9 cellular contexts compared by ENCODE assay signal in genomic region chr13:43087960-43088580, GRCh38.
DNase-seq lines count a peak whose midpoint lies in the region; ATAC-seq, FAIRE-seq and TF ChIP-seq lines count a peak whose summit lies in the region.
"Had no signal": no experiment of that assay in that cellular context is flagged by ENCODE, and none has a peak within 500 bp of the region (broad histone marks: within the 10 kb centered on the region; RNA-seq: fewer than 3 reads in every experiment).

No MANE protein-coding gene starts in this region.

- H3K9me3 Mint-ChIP-seq in astrocyte (ENCODE audit: unreplicated experiment) (peaks cover 6% of the 10 kb centered on the region), Caco-2 (ENCODE audit: unreplicated experiment) (no peaks in the 10 kb centered on the region)

- no peak overlapping the region for H3K27ac ChIP-seq in AG04450 (ENCODE audit: low read depth, low read length)
- no peak overlapping the region for H3K27ac ChIP-seq in astrocyte (ENCODE audit: low read depth, low read length)
- no peak overlapping the region for H3K27ac ChIP-seq in caudate nucleus (ENCODE audit: low read depth, low read length)

- H3K36me3 Mint-ChIP-seq in astrocyte (ENCODE audit: low read depth, unreplicated experiment) (peaks cover 6% of the 10 kb centered on the region), Caco-2 (ENCODE audit: insufficient read depth, unreplicated experiment) (peaks cover 96% of the 10 kb centered on the region)

- CTCF ChIA-PET in AG04450 (lab: Charles Lee) (interaction anchor here (0.8 to 7.3 kb wide), 3 partner anchors 182 to 716 kb away, joined by 3 to 62 read pairs (median 5); no protein-coding TSS in a partner anchor), Caco-2 (lab: Charles Lee) (interaction anchor here (1.1 kb wide), 1 partner anchor 12 kb away, joined by 3 read pairs; no protein-coding TSS in a partner anchor)

- no peak for FAIRE-seq in astrocyte (lab: Jason Lieb, UNC)

- no peaks in the 10 kb centered on the region for H3K79me2 ChIP-seq in astrocyte (ENCODE audit: insufficient read depth, low read length)

- H3K4me3 ChIP-seq in AG04450 (ENCODE audit: low read depth, low read length) (peak overlapping the region; percentile 5; the same call in 1 of the 2 replicates), astrocyte (ENCODE audit: insufficient read depth, low read depth, low read length) (no peak overlapping the region), mononuclear cell (ENCODE audit: low read length) (peak overlapping the region; percentile 38), Caco-2 (ENCODE audit: low read depth, low read length) (no peak overlapping the region)

- no peak for TF ChIP-seq CTCF in AG04450 (IDR thresholded peaks at IDR 0.05; ENCODE audit: low read depth, low read length)
- TF ChIP-seq CTCF in astrocyte (IDR thresholded peaks at IDR 0.05; ENCODE audit: insufficient read depth, low read depth, low read length), result no peak
- no peak for TF ChIP-seq CTCF in Caco-2 (IDR thresholded peaks at IDR 0.05; ENCODE audit: insufficient read depth in 1 of 2, low read depth in 1 of 2, low read length in 1 of 2, severe bottlenecking in 1 of 2, unreplicated experiment in 1 of 2)

- H3K4me1 ChIP-seq in astrocyte (ENCODE audit: insufficient read depth, low read length) (no peaks in the 10 kb centered on the region), mononuclear cell (ENCODE audit: insufficient read depth, low read length) (no peaks in the 10 kb centered on the region), Caco-2 (no peaks in the 10 kb centered on the region)

- no peak overlapping the region for H3K9ac ChIP-seq in astrocyte (ENCODE audit: low read length)

- no peaks in the 10 kb centered on the region for H3K27me3 Mint-ChIP-seq in astrocyte (ENCODE audit: low read depth, unreplicated experiment)
- H3K27me3 Mint-ChIP-seq in Caco-2 (ENCODE audit: insufficient read depth, unreplicated experiment), result no peaks in the 10 kb centered on the region

- intact Hi-C loops in Caco-2 (cut with micrococcal nuclease; ENCODE audit: unreplicated experiment), result no loop called here

- BruUV-seq in Caco-2 (replicated peaks; lab: Mats Ljungman, UMichigan), result no TSS peak

- no peaks in the 10 kb centered on the region for H3K9me3 ChIP-seq in AG04450 (ENCODE audit: control insufficient read depth, insufficient read depth, low read length)
- H3K9me3 ChIP-seq in astrocyte (ENCODE audit: insufficient read depth, low read depth, low read length), result no peaks in the 10 kb centered on the region
- no peaks in the 10 kb centered on the region for H3K9me3 ChIP-seq in mononuclear cell (ENCODE audit: low read depth, low read length)
- H3K9me3 ChIP-seq in Caco-2, result no peaks in the 10 kb centered on the region

- ATAC-seq in GM21381 (IDR thresholded peaks at IDR 0.05; ENCODE audit: unreplicated experiment), result peak; percentile 62
- ATAC-seq in HG02981 (IDR thresholded peaks at IDR 0.05; ENCODE audit: unreplicated experiment), result no peak

- no peak overlapping the region for H2AFZ ChIP-seq in astrocyte (ENCODE audit: low read depth, low read length)

- no peaks in the 10 kb centered on the region for H3K4me1 Mint-ChIP-seq in astrocyte (ENCODE audit: low read depth, unreplicated experiment)
- peaks cover 34% of the 10 kb centered on the region for H3K4me1 Mint-ChIP-seq in Caco-2 (ENCODE audit: low read depth, unreplicated experiment)

- H3K4me2 ChIP-seq in astrocyte (ENCODE audit: low read length), result peak overlapping the region; percentile 26

- no peaks in the 10 kb centered on the region for H3K36me3 ChIP-seq in astrocyte (ENCODE audit: insufficient read depth, low read length)
- 0 out of 2 replicates have a peak, but pooled peaks cover 1% of the 10 kb centered on the region for H3K36me3 ChIP-seq in Caco-2 (ENCODE audit: control insufficient read depth, insufficient read depth, low read length)

- DNase-seq in AG04450 (ENCODE audit: low read depth, low spot score) (no peak), astrocyte (ENCODE audit: low read depth) (no peak), caudate nucleus (lab: John Stamatoyannopoulos, UW) (no peak), Caco-2 (no peak), NCI-H2029 treated with DMSO at 0.1 percent for 48 hours (lab: John Stamatoyannopoulos, UW) (no peak)
- DNase-seq: aorta had no signal

- no peak overlapping the region for H3K4me3 Mint-ChIP-seq in astrocyte (ENCODE audit: unreplicated experiment)
- no peak overlapping the region for H3K4me3 Mint-ChIP-seq in Caco-2 (ENCODE audit: unreplicated experiment)

- no peaks in the 10 kb centered on the region for H3K27me3 ChIP-seq in AG04450 (ENCODE audit: control insufficient read depth, insufficient read depth, low read length)
- H3K27me3 ChIP-seq in astrocyte (ENCODE audit: insufficient read depth, low read length), result no peaks in the 10 kb centered on the region
- no peaks in the 10 kb centered on the region for H3K27me3 ChIP-seq in mononuclear cell (ENCODE audit: insufficient read depth, low read length)
- no peaks in the 10 kb centered on the region for H3K27me3 ChIP-seq in Caco-2 (replicated peaks; ENCODE audit: control insufficient read depth, insufficient read depth, low read length)

- H3K27ac Mint-ChIP-seq in astrocyte (ENCODE audit: unreplicated experiment) (no peak overlapping the region), Caco-2 (ENCODE audit: unreplicated experiment) (no peak overlapping the region)

- no peaks in the 10 kb centered on the region for H4K20me1 ChIP-seq in astrocyte (ENCODE audit: insufficient read depth, low read length)

- POLR2A ChIA-PET in AG04450 (lab: Yijun Ruan, JAX) (no interaction called here), Caco-2 (lab: Charles Lee) (no interaction called here)

Comparison
In these comparisons a context has a peak if more than half of its experiments do, and no peak if none do; other contexts are left out.
1. H3K4me3 ChIP-seq: peak in AG04450 (single experiment) and mononuclear cell (single experiment); none in astrocyte (single experiment) and Caco-2 (single experiment).